Comparison of ENCODE assay signal across 10 cellular contexts in genomic region chr21:36065497-36066036, GRCh38. TPM values are rescaled to one million over a fixed set of nuclear protein-coding genes. Genes with fewer than 3 reads are reported as not detected.
DNase-seq lines count a peak whose midpoint lies in the region; ATAC-seq and TF ChIP-seq lines count a peak whose summit lies in the region.
"Had no signal": no experiment of that assay in that cellular context is flagged by ENCODE, and none has a peak within 500 bp of the region (broad histone marks: within the 10 kb centered on the region; RNA-seq: fewer than 3 reads in every experiment).

No MANE protein-coding gene starts in this region.

- no peaks in the 10 kb centered on the region for H4K20me1 ChIP-seq in GM23248 (ENCODE audit: insufficient read depth)

- H3K27ac ChIP-seq in A673 (ENCODE audit: low read depth, low read length, poor library complexity, severe bottlenecking) (no peak overlapping the region), GM23248 (no peak overlapping the region; the same call in 1 of the 2 replicates), RWPE2 (ENCODE audit: poor library complexity, severe bottlenecking) (no peak overlapping the region), thyroid gland (no peak overlapping the region), prostate gland (no peak overlapping the region)

- H3K9me3 ChIP-seq in A673 (ENCODE audit: low read depth, low read length, poor library complexity, severe bottlenecking) (peaks cover 19% of the 10 kb centered on the region), GM23248 (ENCODE audit: low read depth) (no peaks in the 10 kb centered on the region), RWPE2 (ENCODE audit: severe bottlenecking) (no peaks in the 10 kb centered on the region), thyroid gland (no peaks in the 10 kb centered on the region), prostate gland (no peaks in the 10 kb centered on the region)

- H3K36me3 ChIP-seq in A673 (ENCODE audit: insufficient read depth, low read length, poor library complexity, severe bottlenecking) (no peaks in the 10 kb centered on the region), GM23248 (ENCODE audit: low read depth) (no peaks in the 10 kb centered on the region), RWPE2 (ENCODE audit: low read depth) (no peaks in the 10 kb centered on the region), thyroid gland (no peaks in the 10 kb centered on the region), prostate gland (no peaks in the 10 kb centered on the region)

- H3K4me3 ChIP-seq in A673 (ENCODE audit: low read depth, low read length, poor library complexity, severe bottlenecking) (no peak overlapping the region), GM23248 (no peak overlapping the region), RWPE2 (ENCODE audit: severe bottlenecking) (no peak overlapping the region), thyroid gland (replicated peaks in 1 of 3) (no peak overlapping the region), prostate gland (no peak overlapping the region)

- H3K4me1 ChIP-seq in A673 (ENCODE audit: insufficient read depth, low read length, poor library complexity, severe bottlenecking) (peaks cover 2% of the 10 kb centered on the region), GM23248 (ENCODE audit: insufficient read depth) (peaks cover 6% of the 10 kb centered on the region; the same call in 1 of the 2 replicates), RWPE2 (ENCODE audit: insufficient read depth, poor library complexity, severe bottlenecking) (peaks cover 9% of the 10 kb centered on the region), thyroid gland (peaks cover 8 to 12% of the 10 kb centered on the region in 2 donors), prostate gland (replicated peaks) (no peaks in the 10 kb centered on the region)

- WGBS in GM23248 (ENCODE audit: low coverage in 1 of 2, low lambda C conversion rate in 2 of 2, missing lambda C conversion rate in 2 of 2), 2 experiments: 43 to 44% methylated on average over 3 of the region's 3 CpGs
- WGBS in thyroid gland, 2 donors: 54 to 85% methylated on average over 3 of the region's 3 CpGs
- WGBS in prostate gland: 84% methylated on average over 3 of the region's 3 CpGs

- BruUV-seq in A673 (replicated peaks; lab: Mats Ljungman, UMichigan): no TSS peak

- H3F3A ChIP-seq in GM23248 (ENCODE audit: insufficient read depth): no peaks in the 10 kb centered on the region

- H3K27me3 ChIP-seq in A673 (replicated peaks; ENCODE audit: insufficient read depth, low read depth, low read length, poor library complexity) (no peaks in the 10 kb centered on the region), GM23248 (replicated peaks; ENCODE audit: insufficient read depth) (no peaks in the 10 kb centered on the region), RWPE2 (ENCODE audit: insufficient read depth, poor library complexity, severe bottlenecking) (no peaks in the 10 kb centered on the region), thyroid gland (no peaks in the 10 kb centered on the region), prostate gland (replicated peaks; ENCODE audit: insufficient read depth) (no peaks in the 10 kb centered on the region)

- in situ Hi-C loops in GM23248 (cut with MboI): no loop called here

- intact Hi-C loops in A673 (cut with micrococcal nuclease; ENCODE audit: unreplicated experiment) (no loop called here), thyroid gland (cut with DNase I) (no loop called here), prostate gland (cut with DNase I) (no loop called here)

- CTCF ChIA-PET in A673 (lab: Charles Lee): no interaction called here

- no peak overlapping the region for H3K9ac ChIP-seq in GM23248

- ATAC-seq in RWPE2 (ENCODE audit: low read depth): peak; percentile 40; the same call in 1 of the 3 replicates

- H2AFZ ChIP-seq in GM23248: peak overlapping the region; percentile 86

- H3K4me2 ChIP-seq in GM23248 (ENCODE audit: unreplicated experiment): no peak overlapping the region

- no peaks in the 10 kb centered on the region for H3K9me2 ChIP-seq in GM23248 (ENCODE audit: insufficient read depth)

- peaks cover 14% of the 10 kb centered on the region for H3K79me2 ChIP-seq in GM23248 (ENCODE audit: insufficient read depth)

- TF ChIP-seq POLR2A in thyroid gland (IDR thresholded peaks at IDR 0.05) (no peak), prostate gland (IDR thresholded peaks at IDR 0.05) (no peak)

- POLR2A ChIA-PET in A673 (lab: Charles Lee; ENCODE audit: low non-redundant PET): no interaction called here

- DNase-seq in A673 (ENCODE audit: low spot score) (peak; percentile 68), GM23248 (peak; percentile 69), RWPE2 (ENCODE audit: low spot score) (no peak), fibroblast of peridontal ligament (ENCODE audit: extremely low read depth) (peak; percentile 68), cerebellar nuclear complex (lab: John Stamatoyannopoulos, UW) (no peak), thyroid gland (no peak), kidney glomerular epithelial cell (lab: John Stamatoyannopoulos, UW) (no peak), prostate gland (ENCODE audit: low spot score) (no peak)
- DNase-seq: DMS79, Karpas-422 had no signal

- TF ChIP-seq CTCF in A673 (conservative IDR thresholded peaks at IDR 0.05; ENCODE audit: low read depth, low read length) (no peak), RWPE2 (IDR thresholded peaks at IDR 0.05; ENCODE audit: poor library complexity, severe bottlenecking) (no peak), thyroid gland (IDR thresholded peaks at IDR 0.05) (no peak), prostate gland (IDR thresholded peaks at IDR 0.05) (no peak)

RNA-seq across cellular contexts. Expression of gene CBR1, which starts 4.3 kb away (rescaled TPM):
- total RNA-seq in A673 (2021) (81.8 and 84.8 TPM in 2 replicates), thyroid gland (100 to 1,000 TPM; 206 to 600 (median 418) TPM), prostate gland (100 to 1,000 TPM; 200 to 571 TPM)
- 179 and 205 TPM in 2 replicates for total RNA-seq in GM23248 (2014; rRNA removed; shearing (Covaris generic))
- polyA plus RNA-seq in GM23248 (2016; fragmentation: Nextera tagmentation; extraction: Ambion mirVana): 151 and 158 TPM in 2 replicates

RNA-seq across cellular contexts. Expression of gene SETD4, which starts 5.2 kb away (rescaled TPM):
- 29.3 and 33.3 TPM in 2 replicates for total RNA-seq in A673 (2021)
- 10.4 and 12.9 TPM in 2 replicates for total RNA-seq in GM23248 (2014; rRNA removed; shearing (Covaris generic))
- 12.5 and 12.7 TPM in 2 replicates for polyA plus RNA-seq in GM23248 (2016; fragmentation: Nextera tagmentation; extraction: Ambion mirVana)
- total RNA-seq in thyroid gland: 10 to 100 TPM; 25.9 to 33.1 (median 29.7) TPM
- 10 to 100 TPM; 19.8 to 36.3 TPM for total RNA-seq in prostate gland

Comparison
In these comparisons a context has a peak if more than half of its experiments do, and no peak if none do; other contexts are left out.
1. DNase-seq: peak in A673 (single experiment), GM23248 (single experiment) and fibroblast of peridontal ligament (single experiment); none in RWPE2 (single experiment), cerebellar nuclear complex (0 of 2), thyroid gland (0 of 2), kidney glomerular epithelial cell (single experiment) and prostate gland (single experiment).